ENCODE assay signal across 9 cellular contexts in genomic region chr10:69344591-69345244, GRCh38.
DNase-seq lines count a peak whose midpoint lies in the region; ATAC-seq and TF ChIP-seq lines count a peak whose summit lies in the region.
"Had no signal": no experiment of that assay in that cellular context is flagged by ENCODE, and none has a peak within 500 bp of the region (broad histone marks: within the 10 kb centered on the region; RNA-seq: fewer than 3 reads in every experiment).

No MANE protein-coding gene starts in this region.

- TF ChIP-seq POLR2A in testis (IDR thresholded peaks at IDR 0.05), result no peak

- no peaks in the 10 kb centered on the region for H3K9me3 ChIP-seq in T-helper 17 cell (ENCODE audit: control insufficient read depth, low read length, poor library complexity, severe bottlenecking)
- H3K9me3 ChIP-seq in testis, result no peaks in the 10 kb centered on the region

- H3K4me1 ChIP-seq in testis, result peaks cover 8% of the 10 kb centered on the region

- no peaks in the 10 kb centered on the region for H3K27me3 Mint-ChIP-seq in T-helper 17 cell
- no peaks in the 10 kb centered on the region for H3K27me3 Mint-ChIP-seq in naive B cell

- no peaks in the 10 kb centered on the region for H3K27me3 ChIP-seq in testis

- peaks cover 61% of the 10 kb centered on the region for H3K4me1 Mint-ChIP-seq in T-helper 17 cell
- peaks cover 65 to 83% (median 76%) of the 10 kb centered on the region in 3 donors for H3K4me1 Mint-ChIP-seq in naive B cell

- 75 to 78% methylated on average over 13 of the region's 13 CpGs for WGBS in testis, 2 donors

- intact Hi-C loops in testis (cut with DNase I; ENCODE audit: low total_unique reads), result no loop called here

- peak; percentile 78 for ATAC-seq in GM18511 (IDR thresholded peaks at IDR 0.05; ENCODE audit: unreplicated experiment)
- peak; percentile 81 for ATAC-seq in GM21825 (IDR thresholded peaks at IDR 0.05; ENCODE audit: unreplicated experiment)
- ATAC-seq in T-helper 17 cell, result peak; percentile 83
- peak; percentile 88 to 89 for ATAC-seq in naive B cell (ENCODE audit: low read depth in 2 of 2)

- H3K9me3 Mint-ChIP-seq in naive B cell, result no peaks in the 10 kb centered on the region

- H3K4me3 ChIP-seq in testis, result no peak overlapping the region

- DNase-seq in T-helper 17 cell (no peak), naive B cell (peak; percentile 56), testis (no peak), HCEC 1CT (no peak), ecto neural progenitor cell (ENCODE audit: low spot score) (no peak)
- DNase-seq in stimulated activated CD4-positive, alpha-beta T cell treated with anti-CD3 and anti-CD28 coated beads, Interleukin-2, amount 100 ng/mL, for 24 hours, result no peak

- no peak overlapping the region for H3K27ac ChIP-seq in testis
- H3K27ac ChIP-seq: VCaP had no signal

- peak overlapping the region; percentile 92 for H3K27ac Mint-ChIP-seq in T-helper 17 cell
- H3K27ac Mint-ChIP-seq in naive B cell, result peak overlapping the region; percentile 79 to 96 (median 90)

- H3K36me3 ChIP-seq in testis (ENCODE audit: low read depth, missing control alignments), result no peaks in the 10 kb centered on the region

- H3K4me3 Mint-ChIP-seq in T-helper 17 cell, result peak overlapping the region; percentile 71
- peak overlapping the region; percentile 57 to 87 (median 77) for H3K4me3 Mint-ChIP-seq in naive B cell

- no peak for TF ChIP-seq CTCF in testis (IDR thresholded peaks at IDR 0.05)

- H3K36me3 Mint-ChIP-seq in T-helper 17 cell (ENCODE audit: low read depth) (peaks cover 3% of the 10 kb centered on the region), naive B cell (no peaks in the 10 kb centered on the region)
